ENCODE assay signal across 8 cellular contexts in genomic region chr6:30881987-30882763, GRCh38. TPM values are rescaled to one million over a fixed set of nuclear protein-coding genes. Genes with fewer than 3 reads are reported as not detected.
DNase-seq lines count a peak whose midpoint lies in the region; ATAC-seq and TF ChIP-seq lines count a peak whose summit lies in the region.

No MANE protein-coding gene starts in this region.

- no peak for TF ChIP-seq POLR2A in gastroesophageal sphincter (IDR thresholded peaks at IDR 0.05)

- peak overlapping the region; percentile 28 for H3K14ac ChIP-seq in trophoblast cell (ENCODE audit: low read length)

- no peak for TF ChIP-seq EP300 in gastroesophageal sphincter (IDR thresholded peaks at IDR 0.05)

- peak overlapping the region; percentile 1 for H4K12ac ChIP-seq in trophoblast cell (ENCODE audit: low read depth, low read length)

- H2AK5ac ChIP-seq in trophoblast cell (ENCODE audit: low read length): peak overlapping the region; percentile 91

- no peak for ATAC-seq in RWPE2 (ENCODE audit: low read depth)
- no peak for ATAC-seq in gastroesophageal sphincter

- peak overlapping the region; percentile 34 for H2BK12ac ChIP-seq in trophoblast cell (ENCODE audit: low read length)

- H3K4me1 ChIP-seq in RWPE2 (ENCODE audit: insufficient read depth, poor library complexity, severe bottlenecking): peaks cover 26% of the 10 kb centered on the region
- H3K4me1 ChIP-seq in gastroesophageal sphincter: peaks cover 0 to 68% (median 34%) of the 10 kb centered on the region in 3 donors
- peaks cover 36 to 44% of the 10 kb centered on the region in 2 experiments for H3K4me1 ChIP-seq in trophoblast cell (ENCODE audit: control insufficient read depth in 1 of 2, insufficient read depth in 2 of 2, low read length in 2 of 2)

- peak overlapping the region; percentile 95 for H3K27ac ChIP-seq in RWPE2 (ENCODE audit: poor library complexity, severe bottlenecking)
- H3K27ac ChIP-seq in gastroesophageal sphincter: peak overlapping the region in 3 of 4 donors; percentile 90 to 96 (median 92)
- peak overlapping the region; percentile 37 for H3K27ac ChIP-seq in trophoblast cell (ENCODE audit: low read depth, low read length)

- peak overlapping the region; percentile 13 for H4K8ac ChIP-seq in trophoblast cell (ENCODE audit: low read depth, low read length)

- peak overlapping the region; percentile 11 for H3K4ac ChIP-seq in trophoblast cell (ENCODE audit: low read depth, low read length)

- peak overlapping the region; percentile 57 for H2AFZ ChIP-seq in trophoblast cell (ENCODE audit: insufficient read depth, low read length, poor library complexity)

- H4K91ac ChIP-seq in trophoblast cell (ENCODE audit: low read depth, low read length): peak overlapping the region; percentile 82

- peaks cover 54% of the 10 kb centered on the region for H3K79me1 ChIP-seq in trophoblast cell (ENCODE audit: low read length)

- peaks cover 6% of the 10 kb centered on the region for H3K36me3 ChIP-seq in RWPE2 (ENCODE audit: low read depth)
- no peaks in the 10 kb centered on the region for H3K36me3 ChIP-seq in gastroesophageal sphincter
- H3K36me3 ChIP-seq in trophoblast cell (ENCODE audit: control insufficient read depth in 1 of 2, insufficient read depth in 2 of 2, low read length in 2 of 2): no peaks in the 10 kb centered on the region
- no peaks in the 10 kb centered on the region for H3K36me3 ChIP-seq in MG63

- H3K9me3 ChIP-seq in RWPE2 (ENCODE audit: severe bottlenecking) (no peaks in the 10 kb centered on the region), gastroesophageal sphincter (no peaks in the 10 kb centered on the region), trophoblast cell (ENCODE audit: insufficient read depth, low read depth, low read length) (no peaks in the 10 kb centered on the region), MG63 (no peaks in the 10 kb centered on the region)

- H3K79me2 ChIP-seq in trophoblast cell (ENCODE audit: control insufficient read depth, insufficient read depth, low read length, poor library complexity): peaks cover 28% of the 10 kb centered on the region

- TF ChIP-seq CTCF in RWPE2 (IDR thresholded peaks at IDR 0.05; ENCODE audit: poor library complexity, severe bottlenecking) (no peak), gastroesophageal sphincter (IDR thresholded peaks at IDR 0.05) (no peak)

- peak overlapping the region; percentile 7 for H2BK5ac ChIP-seq in trophoblast cell (ENCODE audit: low read depth, low read length, poor library complexity)

- H3K9ac ChIP-seq in trophoblast cell (ENCODE audit: low read length): no peak overlapping the region

- peak overlapping the region; percentile 27 for H3K18ac ChIP-seq in trophoblast cell (ENCODE audit: low read length)

- peak overlapping the region; percentile 13 for H2BK120ac ChIP-seq in trophoblast cell (ENCODE audit: insufficient read depth, low read length, poor library complexity)

- WGBS in gastroesophageal sphincter (ENCODE audit: low coverage in 1 of 2), 2 donors: 43 to 60% methylated on average over 2 to 3 of the region's 15 CpGs
- no CpG with 5 or more reads among the region's 15 CpGs for WGBS in trophoblast cell (ENCODE audit: extremely low coverage, insufficient coverage, insufficient read length)

- DNase-seq in EH (ENCODE audit: low read depth) (peak; percentile 43), RWPE2 (ENCODE audit: low spot score) (no peak), trophoblast cell (no peak), COR-L47 (lab: John Stamatoyannopoulos, UW) (no peak), D341Med (ENCODE audit: low spot score) (no peak), MG63 (no peak), putamen (ENCODE audit: low spot score) (no peak)

- H3K4me3 ChIP-seq in RWPE2 (ENCODE audit: severe bottlenecking) (peak overlapping the region; percentile 46), gastroesophageal sphincter (no peak overlapping the region), trophoblast cell (ENCODE audit: low read depth, low read length) (no peak overlapping the region), MG63 (no peak overlapping the region)

- no peak overlapping the region for H3K23ac ChIP-seq in trophoblast cell (ENCODE audit: low read length)

- H3K27me3 ChIP-seq in RWPE2 (ENCODE audit: insufficient read depth, poor library complexity, severe bottlenecking) (no peaks in the 10 kb centered on the region), gastroesophageal sphincter (no peaks in the 10 kb centered on the region), trophoblast cell (ENCODE audit: insufficient read depth, low read length) (no peaks in the 10 kb centered on the region), MG63 (no peaks in the 10 kb centered on the region)

- H3K4me2 ChIP-seq in trophoblast cell (ENCODE audit: low read length): peak overlapping the region; percentile 51

RNA-seq across cellular contexts. Expression of gene DDR1, which starts 2.1 kb away (rescaled TPM):
- total RNA-seq in gastroesophageal sphincter: 10 to 100 TPM; 25.4 to 40.4 (median 30.9) TPM
- polyA plus RNA-seq in trophoblast cell (2013): 137 and 142 TPM in 2 replicates
- 16.7 and 52.0 TPM in 2 replicates for total RNA-seq in MG63 (2014; rRNA removed; shearing (Covaris generic); ENCODE audit: low replicate concordance)

RNA-seq across cellular contexts. Expression of gene GTF2H4, which starts 25.8 kb away (rescaled TPM):
- total RNA-seq in gastroesophageal sphincter: 10 to 100 TPM in 3 of 4 donors, 1 to 10 TPM in 1; 9.4 to 16.4 (median 11.8) TPM
- 38.3 and 38.5 TPM in 2 replicates for polyA plus RNA-seq in trophoblast cell (2013)
- 18.8 and 26.4 TPM in 2 replicates for total RNA-seq in MG63 (2014; rRNA removed; shearing (Covaris generic); ENCODE audit: low replicate concordance)

RNA-seq across cellular contexts. Expression of gene VARS2, which starts 31.9 kb away (rescaled TPM):
- 10 to 100 TPM in 3 of 4 donors, 1 to 10 TPM in 1; 9.7 to 16.5 (median 12.8) TPM for total RNA-seq in gastroesophageal sphincter
- 10.5 and 10.6 TPM in 2 replicates for polyA plus RNA-seq in trophoblast cell (2013)
- total RNA-seq in MG63 (2014; rRNA removed; shearing (Covaris generic); ENCODE audit: low replicate concordance): 10.7 and 23.6 TPM in 2 replicates

RNA-seq across cellular contexts. Expression of gene SFTA2, which starts 49.8 kb away (rescaled TPM):
- total RNA-seq in gastroesophageal sphincter: not detected
- polyA plus RNA-seq in trophoblast cell (2013): not detected in 2 replicates
- not detected in 2 replicates for total RNA-seq in MG63 (2014; rRNA removed; shearing (Covaris generic); ENCODE audit: low replicate concordance)

RNA-seq across cellular contexts. Expression of gene MUCL3, which starts 58.6 kb away (rescaled TPM):
- under 1 TPM in 1 of 4 donors, not detected in 3; 0.04 TPM for total RNA-seq in gastroesophageal sphincter
- 0.01 and 0.03 TPM in 2 replicates for polyA plus RNA-seq in trophoblast cell (2013)
- not detected in 2 replicates for total RNA-seq in MG63 (2014; rRNA removed; shearing (Covaris generic); ENCODE audit: low replicate concordance)

Comparison
In these comparisons a context has a peak if more than half of its experiments do, and no peak if none do; other contexts are left out.
1. H3K27ac ChIP-seq: peak in every context shown above with its lines; median percentile 95 in RWPE2; 92 in gastroesophageal sphincter; 37 in trophoblast cell.